ENCODE assay signal across 22 cellular contexts in genomic region chr20:20525756-20526155, GRCh38.
A peak's percentile ranks its signal among the peaks of the same experiment; 100 is the strongest.
DNase-seq lines count a peak whose midpoint lies in the region; TF ChIP-seq lines count a peak whose summit lies in the region.
"Had no signal": no experiment of that assay in that cellular context is flagged by ENCODE, and none has a peak within 500 bp of the region (broad histone marks: within the 10 kb centered on the region; RNA-seq: fewer than 3 reads in every experiment).

No MANE protein-coding gene starts in this region.

- no peak for TF ChIP-seq POLR2A in prostate gland (IDR thresholded peaks at IDR 0.05)

- 64% methylated on average over 6 of the region's 6 CpGs for WGBS in prostate gland

- TF ChIP-seq CTCF in prostate gland (IDR thresholded peaks at IDR 0.05), result no peak

- DNase-seq in DMS 273 treated with DMSO at 0.1 percent for 48 hours (lab: John Stamatoyannopoulos, UW) (peak; percentile 87), NCI-H526 (lab: John Stamatoyannopoulos, UW) (peak; percentile 70 to 71), head of caudate nucleus (peak in 39 of 42 donors; percentile 23 to 77 (median 52)), prostate gland (ENCODE audit: low spot score) (no peak), DMS153 (lab: John Stamatoyannopoulos, UW) (no peak), NCI-H1436 (lab: John Stamatoyannopoulos, UW) (no peak), SW480 (ENCODE audit: low spot score) (no peak)
- DNase-seq: activated CD4-positive, alpha-beta memory T cell treated with anti-CD3 and anti-CD28 coated beads for 36 hours; activated gamma-delta T cell; adrenal gland; CD4-positive, alpha-beta memory T cell; cortex of kidney; DMS79; naive B cell; NCI-H1930; NCI-H510A treated with DMSO at 0.1 percent for 48 hours; SHP77 treated with DMSO at 0.1 percent for 48 hours; stimulated activated CD4-positive, alpha-beta T cell treated with anti-CD3 and anti-CD28 coated beads, Interleukin-1b, Interleukin-23, amount 100 ng/mL, for 48 hours; stimulated activated naive B cell treated with anti-CD40 and anti-IgM and Interleukin-4, amounts not matched to agents 10 μg/mL and 1 μg/mL and 100 μg/mL, for 72 hours; tibial artery had no signal

- no peaks in the 10 kb centered on the region for H3K36me3 ChIP-seq in prostate gland

- H3K4me3 ChIP-seq in prostate gland, result no peak overlapping the region
- H3K4me3 ChIP-seq: adrenal gland, hepatocyte, lung, tibial artery had no signal

- no peaks in the 10 kb centered on the region for H3K27me3 ChIP-seq in prostate gland (replicated peaks; ENCODE audit: insufficient read depth)
- H3K27me3 ChIP-seq: adrenal gland, hepatocyte, tibial artery had no signal

- intact Hi-C loops in head of caudate nucleus (cut with DNase I), result loop anchor here (5.0 kb wide), 1 partner anchor 33 kb away; no protein-coding TSS in a partner anchor
- intact Hi-C loops in prostate gland (cut with DNase I), result no loop called here

- H3K9me3 ChIP-seq in prostate gland, result no peaks in the 10 kb centered on the region
- H3K9me3 ChIP-seq: adrenal gland, tibial artery had no signal

- H3K4me1 ChIP-seq in prostate gland (replicated peaks), result no peaks in the 10 kb centered on the region
- H3K4me1 ChIP-seq: adrenal gland had no signal

- H3K27ac ChIP-seq in prostate gland, result peak overlapping the region; percentile 25 to 54
- H3K27ac ChIP-seq: adrenal gland, hepatocyte, tibial artery had no signal

Comparison
In these comparisons a context has a peak if more than half of its experiments do, and no peak if none do; other contexts are left out.
1. DNase-seq: peak in DMS 273 treated with DMSO at 0.1 percent for 48 hours (single experiment), NCI-H526 (2 of 2) and head of caudate nucleus (39 of 42); none in prostate gland (single experiment), DMS153 (single experiment), NCI-H1436 (single experiment) and SW480 (single experiment).